Comparison of ENCODE assay signal across 25 cellular contexts in the genomic region with DNA sequence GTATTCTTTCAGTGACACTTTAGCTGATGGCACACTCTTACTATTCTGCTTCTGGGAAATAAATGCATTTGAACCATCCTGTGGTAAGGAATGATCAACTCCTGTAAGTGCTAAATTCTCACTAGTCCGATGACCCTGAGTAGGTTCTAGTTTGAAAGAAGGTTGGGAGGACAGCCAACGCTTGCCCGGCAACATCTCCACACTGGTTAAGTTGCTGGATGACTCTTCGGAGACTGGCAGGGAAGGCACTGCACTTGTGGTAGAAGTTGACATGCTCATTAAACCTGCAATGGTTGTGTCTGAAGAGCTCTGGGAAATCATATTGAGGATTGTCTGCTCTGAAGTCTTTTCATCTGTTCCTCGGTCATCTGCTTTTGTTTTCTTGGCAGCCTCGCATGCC.
"Had no signal": no experiment of that assay in that cellular context is flagged by ENCODE, and none has a peak within 500 bp of the region (broad histone marks: within the 10 kb centered on the region; RNA-seq: fewer than 3 reads in every experiment).

No MANE protein-coding gene starts in this region.

- H3K9me3 ChIP-seq: left ventricle myocardium inferior, neutrophil, right atrium auricular region, right lobe of liver, tibial nerve, uterus had no signal

- DNase-seq: islet precursor cell; left ventricle myocardium inferior; mesendoderm; naive B cell; natural killer cell; nephron progenitor cell; occipital lobe; right lobe of liver; stimulated activated CD4-positive, alpha-beta T cell treated with anti-CD3 and anti-CD28 coated beads, Interleukin-15, amount 100 ng/mL, for 24 hours; stimulated activated CD4-positive, alpha-beta T cell treated with anti-CD3 and anti-CD28 coated beads, Interleukin-2, amount 100 ng/mL, for 24 hours; stimulated activated CD4-positive, alpha-beta T cell treated with anti-CD3 and anti-CD28 coated beads, Interleukin-4, amount 100 ng/mL, for 1 hour; stimulated activated naive CD4-positive, alpha-beta T cell treated with Interleukin-2 at 50 U/mL for 16 hours; stimulated activated naive CD8-positive, alpha-beta T cell treated with anti-CD3 and anti-CD28 coated beads, Interleukin-15, amount 100 ng/mL, for 72 hours; substantia nigra; uterus had no signal

- H3K4me2 ChIP-seq: hepatocyte, neural progenitor cell, smooth muscle cell had no signal

- H3K9ac ChIP-seq: neural progenitor cell, parathyroid adenoma had no signal

- H3K27me3 Mint-ChIP-seq: naive B cell; stimulated activated naive CD8-positive, alpha-beta T cell treated with anti-CD3 and anti-CD28 coated beads, Interleukin-15, amount 100 ng/mL, for 72 hours; type B pancreatic cell had no signal

- H3K4me1 ChIP-seq: neural progenitor cell, right lobe of liver had no signal

- H3K4me1 Mint-ChIP-seq: nephron progenitor cell, neural progenitor cell had no signal

- H3K27me3 ChIP-seq: hepatocyte, neural progenitor cell, neutrophil, right atrium auricular region, right lobe of liver, tibial nerve, uterus had no signal

- H3K4me3 ChIP-seq: hepatocyte, left ventricle myocardium inferior, lung, neural progenitor cell, right atrium auricular region, right lobe of liver, smooth muscle cell, tibial nerve, uterus had no signal

- H3K4me3 Mint-ChIP-seq: mesothelial cell of epicardium; naive B cell; natural killer cell; nephron progenitor cell; neural progenitor cell; stimulated activated naive CD8-positive, alpha-beta T cell treated with anti-CD3 and anti-CD28 coated beads, Interleukin-15, amount 100 ng/mL, for 72 hours; type B pancreatic cell had no signal

- H2AFZ ChIP-seq: hepatocyte, neural progenitor cell, parathyroid adenoma had no signal

- H3K9me3 Mint-ChIP-seq: mesothelial cell of epicardium; naive B cell; natural killer cell; nephron progenitor cell; neural progenitor cell; stimulated activated naive CD8-positive, alpha-beta T cell treated with anti-CD3 and anti-CD28 coated beads, Interleukin-15, amount 100 ng/mL, for 72 hours; type B pancreatic cell had no signal

- H3K27ac ChIP-seq: hepatocyte, left ventricle myocardium inferior, neural progenitor cell, neutrophil, parathyroid adenoma, right atrium auricular region, right lobe of liver, tibial nerve, uterus had no signal

- H3K27ac Mint-ChIP-seq: mesothelial cell of epicardium, natural killer cell, nephron progenitor cell, neural progenitor cell, type B pancreatic cell had no signal

- ATAC-seq: natural killer cell; right lobe of liver; stimulated activated naive CD8-positive, alpha-beta T cell treated with anti-CD3 and anti-CD28 coated beads, Interleukin-15, amount 100 ng/mL, for 72 hours had no signal

- H3K36me3 ChIP-seq: uterus had no signal
